Comparison of ENCODE assay signal across 2 cellular contexts in the genomic region with DNA sequence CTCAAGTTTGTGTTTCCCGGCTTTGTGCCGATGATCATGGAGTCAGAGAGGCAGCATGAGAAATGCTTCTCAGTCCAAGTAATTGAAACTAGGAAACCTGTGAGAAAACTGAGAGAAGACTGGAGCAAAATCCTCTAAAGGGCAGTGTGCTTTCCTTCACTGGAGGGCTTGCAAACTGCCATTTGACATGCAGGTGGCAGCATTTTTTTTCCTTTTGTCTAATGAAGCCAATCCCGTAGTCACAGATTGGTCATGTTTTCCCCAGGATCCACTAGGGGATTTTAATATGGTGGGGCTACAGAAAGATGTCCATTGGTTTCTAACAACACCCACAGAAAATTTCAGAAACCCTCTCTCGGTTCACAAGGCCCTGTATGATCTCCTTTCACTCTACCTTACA.
TF ChIP-seq lines count a peak whose summit lies in the region.

No MANE protein-coding gene starts in this region.

TF ChIP-seq in SK-N-SH, 30 proteins besides CTCF, POLR2A, EP300 and RAD21 (continued from another document):
- TF ChIP-seq TCF12 (IDR thresholded peaks at IDR 0.05): no peak
- no peak for TF ChIP-seq RXRA (IDR thresholded peaks at IDR 0.05; ENCODE audit: borderline replicate concordance, low read depth)
- no peak for TF ChIP-seq NFIC (IDR thresholded peaks at IDR 0.05; ENCODE audit: borderline replicate concordance)
- TF ChIP-seq SIN3A (IDR thresholded peaks at IDR 0.05; ENCODE audit: borderline replicate concordance, low read depth, low read length): no peak
- no peak for TF ChIP-seq YY1 (IDR thresholded peaks at IDR 0.05; ENCODE audit: low read depth)
- TF ChIP-seq FOSL2 (IDR thresholded peaks at IDR 0.05; ENCODE audit: borderline replicate concordance, low read depth): no peak
- TF ChIP-seq, protein P1, sequence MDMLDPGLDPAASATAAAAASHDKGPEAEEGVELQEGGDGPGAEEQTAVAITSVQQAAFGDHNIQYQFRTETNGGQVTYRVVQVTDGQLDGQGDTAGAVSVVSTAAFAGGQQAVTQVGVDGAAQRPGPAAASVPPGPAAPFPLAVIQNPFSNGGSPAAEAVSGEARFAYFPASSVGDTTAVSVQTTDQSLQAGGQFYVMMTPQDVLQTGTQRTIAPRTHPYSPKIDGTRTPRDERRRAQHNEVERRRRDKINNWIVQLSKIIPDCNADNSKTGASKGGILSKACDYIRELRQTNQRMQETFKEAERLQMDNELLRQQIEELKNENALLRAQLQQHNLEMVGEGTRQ (IDR thresholded peaks at IDR 0.05; ENCODE audit: borderline replicate concordance, low read depth, low read length): no peak
- TF ChIP-seq TEAD4 (IDR thresholded peaks at IDR 0.05; ENCODE audit: borderline replicate concordance, insufficient read depth): no peak
- no peak for TF ChIP-seq FOXM1 (IDR thresholded peaks at IDR 0.05; ENCODE audit: low read depth)
- no peak for TF ChIP-seq MEF2A (IDR thresholded peaks at IDR 0.05; ENCODE audit: borderline replicate concordance, low read depth)
- no peak for TF ChIP-seq SMC3 (IDR thresholded peaks at IDR 0.05; ENCODE audit: low read depth, low read length)
TF ChIP-seq in SK-N-SH: peak in this region for 0.

TF ChIP-seq in SK-N-SH treated with all-trans-retinoic acid at 6 μM for 48 hours, 23 proteins besides CTCF, POLR2A, EP300 and RAD21 (continued from another document):
- TF ChIP-seq, protein P2, sequence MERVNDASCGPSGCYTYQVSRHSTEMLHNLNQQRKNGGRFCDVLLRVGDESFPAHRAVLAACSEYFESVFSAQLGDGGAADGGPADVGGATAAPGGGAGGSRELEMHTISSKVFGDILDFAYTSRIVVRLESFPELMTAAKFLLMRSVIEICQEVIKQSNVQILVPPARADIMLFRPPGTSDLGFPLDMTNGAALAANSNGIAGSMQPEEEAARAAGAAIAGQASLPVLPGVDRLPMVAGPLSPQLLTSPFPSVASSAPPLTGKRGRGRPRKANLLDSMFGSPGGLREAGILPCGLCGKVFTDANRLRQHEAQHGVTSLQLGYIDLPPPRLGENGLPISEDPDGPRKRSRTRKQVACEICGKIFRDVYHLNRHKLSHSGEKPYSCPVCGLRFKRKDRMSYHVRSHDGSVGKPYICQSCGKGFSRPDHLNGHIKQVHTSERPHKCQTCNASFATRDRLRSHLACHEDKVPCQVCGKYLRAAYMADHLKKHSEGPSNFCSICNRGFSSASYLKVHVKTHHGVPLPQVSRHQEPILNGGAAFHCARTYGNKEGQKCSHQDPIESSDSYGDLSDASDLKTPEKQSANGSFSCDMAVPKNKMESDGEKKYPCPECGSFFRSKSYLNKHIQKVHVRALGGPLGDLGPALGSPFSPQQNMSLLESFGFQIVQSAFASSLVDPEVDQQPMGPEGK (CRISPR knock-in tag; IDR thresholded peaks at IDR 0.05; ENCODE audit: borderline replicate concordance): no peak
- TF ChIP-seq ZNF70 (CRISPR knock-in tag; IDR thresholded peaks at IDR 0.05) (no peak), PPARA (CRISPR knock-in tag; IDR thresholded peaks at IDR 0.05; ENCODE audit: borderline replicate concordance) (no peak)
- TF ChIP-seq, protein P3, sequence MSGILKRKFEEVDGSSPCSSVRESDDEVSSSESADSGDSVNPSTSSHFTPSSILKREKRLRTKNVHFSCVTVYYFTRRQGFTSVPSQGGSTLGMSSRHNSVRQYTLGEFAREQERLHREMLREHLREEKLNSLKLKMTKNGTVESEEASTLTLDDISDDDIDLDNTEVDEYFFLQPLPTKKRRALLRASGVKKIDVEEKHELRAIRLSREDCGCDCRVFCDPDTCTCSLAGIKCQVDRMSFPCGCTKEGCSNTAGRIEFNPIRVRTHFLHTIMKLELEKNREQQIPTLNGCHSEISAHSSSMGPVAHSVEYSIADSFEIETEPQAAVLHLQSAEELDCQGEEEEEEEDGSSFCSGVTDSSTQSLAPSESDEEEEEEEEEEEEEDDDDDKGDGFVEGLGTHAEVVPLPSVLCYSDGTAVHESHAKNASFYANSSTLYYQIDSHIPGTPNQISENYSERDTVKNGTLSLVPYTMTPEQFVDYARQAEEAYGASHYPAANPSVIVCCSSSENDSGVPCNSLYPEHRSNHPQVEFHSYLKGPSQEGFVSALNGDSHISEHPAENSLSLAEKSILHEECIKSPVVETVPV (CRISPR knock-in tag; IDR thresholded peaks at IDR 0.05): no peak
